In genomic region chr20:35284267-35284991, GRCh38 we compare ENCODE assay signal across 7 cellular contexts. TPM values are rescaled to one million over a fixed set of nuclear protein-coding genes. Genes with fewer than 3 reads are reported as not detected.
A peak's percentile ranks its signal among the peaks of the same experiment; 100 is the strongest.
DNase-seq lines count a peak whose midpoint lies in the region; ATAC-seq and TF ChIP-seq lines count a peak whose summit lies in the region.

TSS of gene EIF6 (minus strand) at chr20:35284772. CDS start at chr20:35284487, 285 bp downstream.

- H3K4me3 Mint-ChIP-seq in immature natural killer cell = peak within 1 kb of the TSS; percentile 85 to 97 (median 92)

- H3K36me3 ChIP-seq in spleen = peaks cover 0 to 39% (median 17%) of the 10 kb centered on the region in 6 donors

- DNase-seq in NCI-H2227 (lab: John Stamatoyannopoulos, UW; ENCODE audit: unreplicated experiment) (peak; percentile 94), cardiac fibroblast (ENCODE audit: low read depth in 2 of 2) (peak; percentile 89 to 91), immature natural killer cell (peak; percentile 75 to 84 (median 80)), spleen (peak; percentile 94)

- peaks cover 7 to 50% (median 26%) of the 10 kb centered on the region in 6 donors for H3K4me1 ChIP-seq in spleen

- intact Hi-C loops in spleen (cut with DNase I; ENCODE audit: low total_unique reads) = no loop called here

- WGBS in spleen, 5 donors = 0 to 1% (median 0%) methylated on average over 21 to 61 of the region's 61 CpGs

- no peaks in the 10 kb centered on the region for H3K9me3 Mint-ChIP-seq in immature natural killer cell

- peak within 1 kb of the TSS; percentile 81 to 95 (median 91) for H3K27ac Mint-ChIP-seq in immature natural killer cell

- H3K27me3 Mint-ChIP-seq in immature natural killer cell (ENCODE audit: low read depth in 3 of 3) = no peaks in the 10 kb centered on the region

- peaks cover 7 to 15% (median 12%) of the 10 kb centered on the region in 3 donors for H3K36me3 Mint-ChIP-seq in immature natural killer cell

- ATAC-seq in GM18502 (IDR thresholded peaks at IDR 0.05; ENCODE audit: poor library complexity, unreplicated experiment) (peak; percentile 82), HG03025 (IDR thresholded peaks at IDR 0.05; ENCODE audit: low FRiP score, unreplicated experiment) (peak; percentile 65)

- TF ChIP-seq CTCF in WI38 (IDR thresholded peaks at IDR 0.05; ENCODE audit: low read depth, low read length) (no peak), cardiac fibroblast (IDR thresholded peaks at IDR 0.05; ENCODE audit: low read depth, low read length) (no peak), spleen (IDR thresholded peaks at IDR 0.05 in 8 of 11, conservative IDR thresholded peaks at IDR 0.05 in 3 of 11) (no peak)

- H3K27ac ChIP-seq in spleen = peak within 1 kb of the TSS; percentile 80 to 90 (median 86)

- H3K4me3 ChIP-seq in WI38 (ENCODE audit: low read depth, low read length) (peak within 1 kb of the TSS; percentile 94), cardiac fibroblast (replicated peaks in 1 of 2; ENCODE audit: low read depth in 2 of 2, low read length in 2 of 2) (peak within 1 kb of the TSS; percentile 81 to 88), spleen (peak within 1 kb of the TSS; percentile 75 to 98 (median 90))

- H3K27me3 ChIP-seq in spleen (replicated peaks in 1 of 7) = no peaks in the 10 kb centered on the region

- no peaks in the 10 kb centered on the region for H3K9me3 ChIP-seq in spleen

- no peak for TF ChIP-seq POLR2A in spleen (IDR thresholded peaks at IDR 0.05)

- H3K4me1 Mint-ChIP-seq in immature natural killer cell = peaks cover 31 to 36% of the 10 kb centered on the region in 2 donors

RNA-seq across cellular contexts. Expression of gene EIF6, which starts in this region (rescaled TPM):
- polyA plus RNA-seq in immature natural killer cell (100 to 1,000 TPM; 236 to 379 (median 249) TPM), spleen (100 to 1,000 TPM in 2 of 3 donors, 10 to 100 TPM in 1; 88.2 to 121 (median 104) TPM)
- 10 to 100 TPM; 50.5 to 76.8 (median 62.2) TPM for total RNA-seq in spleen

Comparison
In these comparisons a context has a peak if more than half of its experiments do, and no peak if none do; other contexts are left out.
1. Peak in every context shown above with its lines: DNase-seq, ATAC-seq, H3K4me3 ChIP-seq and H3K27ac ChIP-seq.